Comparison of ENCODE assay signal across 24 cellular contexts in the genomic region with DNA sequence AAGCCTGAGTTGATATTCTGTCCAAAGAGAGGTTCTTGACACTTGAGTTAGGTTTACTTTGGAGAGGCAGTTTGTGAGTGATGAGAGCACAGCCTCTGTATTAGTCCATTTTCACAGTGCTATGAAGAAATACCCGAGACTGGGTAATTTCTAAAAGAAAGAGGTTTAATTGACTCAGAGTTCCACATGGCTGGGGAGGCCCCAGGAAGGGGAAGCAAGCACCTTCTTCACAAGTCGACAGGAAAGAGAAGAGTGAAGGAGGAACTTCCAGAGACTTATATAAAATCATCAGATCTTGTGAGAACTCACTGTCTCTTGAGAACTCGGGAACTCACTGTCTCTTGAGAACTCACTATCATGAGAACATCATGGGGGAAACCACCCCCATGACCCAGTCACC. TPM values are rescaled to one million over a fixed set of nuclear protein-coding genes. Genes with fewer than 3 reads are reported as not detected.
"Had no signal": no experiment of that assay in that cellular context is flagged by ENCODE, and none has a peak within 500 bp of the region (broad histone marks: within the 10 kb centered on the region; RNA-seq: fewer than 3 reads in every experiment).

No MANE protein-coding gene starts in this region.

- H3K9me3 Mint-ChIP-seq: mesothelial cell of epicardium, natural killer cell, type B pancreatic cell had no signal

- H3K27me3 Mint-ChIP-seq: naive B cell; progenitor cell of endocrine pancreas; stimulated activated memory B cell treated with anti-CD40 and anti-IgM and Interleukin-4, amounts not matched to agents 10 μg/mL and 1 μg/mL and 100 μg/mL, for 72 hours; stimulated activated naive CD8-positive, alpha-beta T cell treated with anti-CD3 and anti-CD28 coated beads, Interleukin-15, amount 100 ng/mL, for 72 hours; type B pancreatic cell had no signal

- H3K4me3 Mint-ChIP-seq: mesothelial cell of epicardium; naive B cell; natural killer cell; stimulated activated memory B cell treated with anti-CD40 and anti-IgM and Interleukin-4, amounts not matched to agents 10 μg/mL and 1 μg/mL and 100 μg/mL, for 72 hours; stimulated activated naive CD8-positive, alpha-beta T cell treated with anti-CD3 and anti-CD28 coated beads, Interleukin-15, amount 100 ng/mL, for 72 hours; type B pancreatic cell had no signal

- H3K27ac ChIP-seq: left ventricle myocardium inferior, ovary, right atrium auricular region, right lobe of liver, tibial nerve, uterus had no signal

- ATAC-seq: natural killer cell; right lobe of liver; stimulated activated memory B cell treated with anti-CD40 and anti-IgM and Interleukin-4, amounts not matched to agents 10 μg/mL and 1 μg/mL and 100 μg/mL, for 72 hours; stimulated activated naive CD8-positive, alpha-beta T cell treated with anti-CD3 and anti-CD28 coated beads, Interleukin-15, amount 100 ng/mL, for 72 hours had no signal

- DNase-seq: islet precursor cell; left ventricle myocardium inferior; mesendoderm; naive B cell; natural killer cell; ovary; right lobe of liver; stimulated activated CD4-positive, alpha-beta T cell treated with anti-CD3 and anti-CD28 coated beads, Interleukin-1b, Interleukin-23, amount 100 ng/mL, for 48 hours; stimulated activated CD4-positive, alpha-beta T cell treated with anti-CD3 and anti-CD28 coated beads, Interleukin-2, amount 100 ng/mL, for 48 hours; stimulated activated CD4-positive, alpha-beta T cell treated with anti-CD3 and anti-CD28 coated beads, Interleukin-4, amount 100 ng/mL, for 4 hours; stimulated activated CD8-positive, alpha-beta memory T cell treated with anti-CD3 and anti-CD28 coated beads, Interleukin-4, amount 100 ng/mL, for 48 hours; stimulated activated naive CD4-positive, alpha-beta T cell treated with Interleukin-2 at 50 U/mL for 16 hours; stimulated activated naive CD8-positive, alpha-beta T cell treated with anti-CD3 and anti-CD28 coated beads, Interleukin-15, amount 100 ng/mL, for 72 hours; substantia nigra; uterus had no signal

- H3K27me3 ChIP-seq: ovary, right atrium auricular region, right lobe of liver, tibial nerve, uterus had no signal

- H3K27ac Mint-ChIP-seq: mesothelial cell of epicardium; natural killer cell; progenitor cell of endocrine pancreas; stimulated activated memory B cell treated with anti-CD40 and anti-IgM and Interleukin-4, amounts not matched to agents 10 μg/mL and 1 μg/mL and 100 μg/mL, for 72 hours; stimulated activated naive CD8-positive, alpha-beta T cell treated with anti-CD3 and anti-CD28 coated beads, Interleukin-15, amount 100 ng/mL, for 72 hours; type B pancreatic cell had no signal

- H3K4me3 ChIP-seq: left ventricle myocardium inferior, lung, ovary, right atrium auricular region, right lobe of liver, smooth muscle cell, tibial nerve, uterus had no signal

RNA-seq across cellular contexts. Expression of gene PTPN21, which starts 13.4 kb away (rescaled TPM):
- total RNA-seq: mononuclear cell had no signal
